ENCODE assay signal across 20 cellular contexts in genomic region chr15:49688135-49688790, GRCh38.
DNase-seq lines count a peak whose midpoint lies in the region; ATAC-seq and TF ChIP-seq lines count a peak whose summit lies in the region.
"Had no signal": no experiment of that assay in that cellular context is flagged by ENCODE, and none has a peak within 500 bp of the region (broad histone marks: within the 10 kb centered on the region; RNA-seq: fewer than 3 reads in every experiment).

No MANE protein-coding gene starts in this region.

- no peak for TF ChIP-seq POLR2A in breast epithelium (IDR thresholded peaks at IDR 0.05)

- POLR2A ChIA-PET in MCF 10A (lab: Yijun Ruan, JAX): interaction anchor here (0.7 to 1.3 kb wide), 3 partner anchors 9 to 165 kb away, joined by 3 to 4 read pairs (median 3); no protein-coding TSS in a partner anchor

- H3K9me3 Mint-ChIP-seq in MCF 10A (ENCODE audit: unreplicated experiment): no peaks in the 10 kb centered on the region
- H3K9me3 Mint-ChIP-seq: GM23338 had no signal

- no peaks in the 10 kb centered on the region for H3K36me3 ChIP-seq in breast epithelium
- H3K36me3 ChIP-seq: BLaER1 had no signal

- no peak overlapping the region for H3K4me3 Mint-ChIP-seq in MCF 10A (ENCODE audit: unreplicated experiment)
- H3K4me3 Mint-ChIP-seq: CD4-positive, alpha-beta memory T cell; GM23338 had no signal

- H3K4me1 Mint-ChIP-seq in MCF 10A (ENCODE audit: insufficient read depth, unreplicated experiment): no peaks in the 10 kb centered on the region
- H3K4me1 Mint-ChIP-seq: CD4-positive, alpha-beta memory T cell had no signal

- no peak for DNase-seq in MCF 10A (ENCODE audit: unreplicated experiment)
- DNase-seq in breast epithelium (ENCODE audit: low spot score in 2 of 2): no peak
- peak; percentile 48 to 86 for DNase-seq in foreskin fibroblast
- DNase-seq in superior temporal gyrus (ENCODE audit: extremely low spot score): peak; percentile 46
- DNase-seq in NOMO-1 treated with dmso at 0.1 percent for 144 hours (lab: John Stamatoyannopoulos, UW; ENCODE audit: unreplicated experiment): no peak
- DNase-seq in NCI-H1105 (lab: John Stamatoyannopoulos, UW): no peak
- DNase-seq: Calu3; CD4-positive, alpha-beta memory T cell; KG1; NCI-H1417 treated with DMSO at 0.1 percent for 48 hours; NCI-H2029; NCI-H446 treated with DMSO at 0.1 percent for 48 hours; NCI-H774; RPMI8226; SHP77 treated with DMSO at 0.1 percent for 48 hours had no signal

- H3K4me3 ChIP-seq in breast epithelium: no peak overlapping the region
- H3K4me3 ChIP-seq in foreskin fibroblast (ENCODE audit: low read depth in 1 of 2, low read length in 2 of 2): no peak overlapping the region
- H3K4me3 ChIP-seq: BLaER1, GM23338 had no signal

- no peak overlapping the region for H3K27ac ChIP-seq in breast epithelium
- H3K27ac ChIP-seq: BLaER1 had no signal

- H3K27ac Mint-ChIP-seq in MCF 10A (ENCODE audit: low read depth, unreplicated experiment): peak overlapping the region; percentile 36
- H3K27ac Mint-ChIP-seq: CD4-positive, alpha-beta memory T cell; GM23338 had no signal

- H3K36me3 Mint-ChIP-seq in MCF 10A (ENCODE audit: insufficient read depth, unreplicated experiment): no peaks in the 10 kb centered on the region
- H3K36me3 Mint-ChIP-seq: CD4-positive, alpha-beta memory T cell had no signal

- intact Hi-C loops in MCF 10A (cut with micrococcal nuclease) (no loop called here), breast epithelium (cut with DNase I; ENCODE audit: low total_unique reads) (no loop called here)

- TF ChIP-seq CTCF in MCF 10A (IDR thresholded peaks at IDR 0.05; ENCODE audit: unreplicated experiment): no peak
- TF ChIP-seq CTCF in breast epithelium (IDR thresholded peaks at IDR 0.05): no peak
- no peak for TF ChIP-seq CTCF in foreskin fibroblast (IDR thresholded peaks at IDR 0.05; ENCODE audit: low read depth, low read length)

- no peaks in the 10 kb centered on the region for H3K4me1 ChIP-seq in breast epithelium
- H3K4me1 ChIP-seq: BLaER1 had no signal

- no peaks in the 10 kb centered on the region for H3K9me3 ChIP-seq in breast epithelium
- H3K9me3 ChIP-seq: BLaER1 had no signal

- BruUV-seq in MCF 10A (replicated peaks; lab: Mats Ljungman, UMichigan): no TSS peak

- CTCF ChIA-PET in MCF 10A (lab: Yijun Ruan, JAX): interaction anchor here (1.1 kb wide), 1 partner anchor 18 kb away, joined by 3 read pairs; no protein-coding TSS in a partner anchor

- ATAC-seq in SK-N-SH treated with all-trans-retinoic acid at 6 μM for 48 hours (peak; percentile 50; the same call in 1 of the 3 replicates), HG02870 (IDR thresholded peaks at IDR 0.05; ENCODE audit: unreplicated experiment) (no peak)
- ATAC-seq: GM23338, HepG2 had no signal

- H3K27me3 Mint-ChIP-seq in MCF 10A (ENCODE audit: insufficient read depth, unreplicated experiment): no peaks in the 10 kb centered on the region

- no peaks in the 10 kb centered on the region for H3K27me3 ChIP-seq in breast epithelium
- H3K27me3 ChIP-seq: BLaER1 had no signal

TF ChIP-seq in SK-N-SH treated with all-trans-retinoic acid at 6 μM for 48 hours, 23 proteins besides CTCF, POLR2A, EP300 and RAD21 (continues in another document):
- TF ChIP-seq ZNF8 (CRISPR knock-in tag; IDR thresholded peaks at IDR 0.05) (no peak), RARB (CRISPR knock-in tag; IDR thresholded peaks at IDR 0.05) (no peak), ZFP30 (CRISPR knock-in tag; IDR thresholded peaks at IDR 0.05) (no peak), TCF4 (CRISPR knock-in tag; IDR thresholded peaks at IDR 0.05; ENCODE audit: borderline replicate concordance) (peak; percentile 95), ISL1 (CRISPR knock-in tag; IDR thresholded peaks at IDR 0.05) (no peak), CSRNP3 (CRISPR knock-in tag; IDR thresholded peaks at IDR 0.05) (no peak), CSDC2 (CRISPR knock-in tag; IDR thresholded peaks at IDR 0.05) (no peak), ZFP3 (CRISPR knock-in tag; IDR thresholded peaks at IDR 0.05) (no peak), TOX (CRISPR knock-in tag; IDR thresholded peaks at IDR 0.05; ENCODE audit: borderline replicate concordance) (no peak), POU6F1 (CRISPR knock-in tag; IDR thresholded peaks at IDR 0.05; ENCODE audit: borderline replicate concordance, low read depth) (no peak), CREB5 (CRISPR knock-in tag; IDR thresholded peaks at IDR 0.05; ENCODE audit: low read depth) (no peak), ZNF565 (CRISPR knock-in tag; conservative IDR thresholded peaks at IDR 0.05; ENCODE audit: low read depth) (no peak), SNAI2 (CRISPR knock-in tag; IDR thresholded peaks at IDR 0.05) (no peak), PPARA (CRISPR knock-in tag; IDR thresholded peaks at IDR 0.05; ENCODE audit: borderline replicate concordance) (no peak)
- TF ChIP-seq, protein P1, sequence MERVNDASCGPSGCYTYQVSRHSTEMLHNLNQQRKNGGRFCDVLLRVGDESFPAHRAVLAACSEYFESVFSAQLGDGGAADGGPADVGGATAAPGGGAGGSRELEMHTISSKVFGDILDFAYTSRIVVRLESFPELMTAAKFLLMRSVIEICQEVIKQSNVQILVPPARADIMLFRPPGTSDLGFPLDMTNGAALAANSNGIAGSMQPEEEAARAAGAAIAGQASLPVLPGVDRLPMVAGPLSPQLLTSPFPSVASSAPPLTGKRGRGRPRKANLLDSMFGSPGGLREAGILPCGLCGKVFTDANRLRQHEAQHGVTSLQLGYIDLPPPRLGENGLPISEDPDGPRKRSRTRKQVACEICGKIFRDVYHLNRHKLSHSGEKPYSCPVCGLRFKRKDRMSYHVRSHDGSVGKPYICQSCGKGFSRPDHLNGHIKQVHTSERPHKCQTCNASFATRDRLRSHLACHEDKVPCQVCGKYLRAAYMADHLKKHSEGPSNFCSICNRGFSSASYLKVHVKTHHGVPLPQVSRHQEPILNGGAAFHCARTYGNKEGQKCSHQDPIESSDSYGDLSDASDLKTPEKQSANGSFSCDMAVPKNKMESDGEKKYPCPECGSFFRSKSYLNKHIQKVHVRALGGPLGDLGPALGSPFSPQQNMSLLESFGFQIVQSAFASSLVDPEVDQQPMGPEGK (CRISPR knock-in tag; IDR thresholded peaks at IDR 0.05; ENCODE audit: borderline replicate concordance): no peak

Comparison
In these comparisons a context has a peak if more than half of its experiments do, and no peak if none do; other contexts are left out.
1. DNase-seq: peak in foreskin fibroblast (2 of 2) and superior temporal gyrus (single experiment); none in MCF 10A (single experiment), breast epithelium (0 of 2), NOMO-1 treated with dmso at 0.1 percent for 144 hours (single experiment) and NCI-H1105 (single experiment).